8 cellular contexts compared by ENCODE assay signal in genomic region chr10:87734987-87735827, GRCh38.
DNase-seq lines count a peak whose midpoint lies in the region; ATAC-seq and TF ChIP-seq lines count a peak whose summit lies in the region.

No MANE protein-coding gene starts in this region.

- TF ChIP-seq CTCF in HEK293 (tag by site-specific recombination; IDR thresholded peaks at IDR 0.05) (peak; percentile 49; the same call in 1 of the 2 replicates), OCI-LY7 (conservative IDR thresholded peaks at IDR 0.05; ENCODE audit: low read length) (peak; percentile 92), right lobe of liver (IDR thresholded peaks at IDR 0.05) (peak; percentile 68 to 80 (median 71)), uterus (IDR thresholded peaks at IDR 0.05) (peak; percentile 67 to 80 (median 68))

- no TSS peak for BruUV-seq in OCI-LY7 (replicated peaks; lab: Mats Ljungman, UMichigan)

- H3K4me1 ChIP-seq in HEK293 (ENCODE audit: control insufficient read depth, insufficient read depth, low read length) (peaks cover 5% of the 10 kb centered on the region; the same call in 1 of the 2 replicates), OCI-LY7 (ENCODE audit: insufficient read depth, low read length, poor library complexity, severe bottlenecking) (no peaks in the 10 kb centered on the region), right lobe of liver (peaks cover 0 to under 1% (median 0%) of the 10 kb centered on the region in 4 donors), uterus (no peaks in the 10 kb centered on the region)

- no peak for TF ChIP-seq POLR2A in right lobe of liver (IDR thresholded peaks at IDR 0.05)
- no peak for TF ChIP-seq POLR2A in uterus (IDR thresholded peaks at IDR 0.05)

- no peaks in the 10 kb centered on the region for H3K79me2 ChIP-seq in OCI-LY7 (ENCODE audit: insufficient read depth, low read depth, low read length)

- no peak overlapping the region for H2AFZ ChIP-seq in OCI-LY7 (ENCODE audit: low read length)

- peak; percentile 73 to 88 (median 78) for ATAC-seq in right lobe of liver
- ATAC-seq in GM19452 (IDR thresholded peaks at IDR 0.05; ENCODE audit: unreplicated experiment): no peak
- ATAC-seq in T-cell (replicated peaks in 1 of 4): no peak

- H3K9me3 ChIP-seq in HEK293 (ENCODE audit: control insufficient read depth, insufficient read depth, low read depth, low read length) (no peaks in the 10 kb centered on the region), OCI-LY7 (ENCODE audit: low read length) (no peaks in the 10 kb centered on the region), right lobe of liver (no peaks in the 10 kb centered on the region), uterus (no peaks in the 10 kb centered on the region)

- peak; percentile 58 for DNase-seq in DMS53 (lab: John Stamatoyannopoulos, UW)
- peak; percentile 61 for DNase-seq in OCI-LY7 (ENCODE audit: low spot score)
- DNase-seq in dermis microvascular lymphatic vessel endothelial cell (ENCODE audit: low read depth in 2 of 2): peak; percentile 46 to 56
- DNase-seq in right lobe of liver: no peak
- peak; percentile 19 to 34 for DNase-seq in uterus
- DNase-seq in T-cell: no peak

- CTCF ChIA-PET in HEK293 (lab: Yijun Ruan, JAX): interaction anchor here (0.5 to 3.8 kb wide), 24 partner anchors 10 to 1808 kb away, joined by 3 to 20 read pairs (median 4); no protein-coding TSS in a partner anchor
- CTCF ChIA-PET in OCI-LY7 (lab: Charles Lee; ENCODE audit: unreplicated experiment): no interaction called here
- CTCF ChIA-PET in T-cell (lab: Charles Lee): interaction anchor here (0.6 to 0.7 kb wide), 3 partner anchors 84 to 1508 kb away, joined by 5 to 8 read pairs (median 7); no protein-coding TSS in a partner anchor

- no peak overlapping the region for H3K27ac ChIP-seq in HEK293 (ENCODE audit: extremely low read depth, low read depth, low read length)
- H3K27ac ChIP-seq in OCI-LY7 (ENCODE audit: low read depth, low read length, poor library complexity, severe bottlenecking): no peak overlapping the region
- peak overlapping the region in 1 of 3 donors; percentile 7 for H3K27ac ChIP-seq in right lobe of liver
- no peak overlapping the region for H3K27ac ChIP-seq in uterus

- no peaks in the 10 kb centered on the region for H3K36me3 Mint-ChIP-seq in T-cell

- WGBS in right lobe of liver (ENCODE audit: insufficient coverage, low coverage, low lambda C conversion rate, missing lambda C conversion rate): 29% methylated on average over 7 of the region's 7 CpGs

- H3K27me3 ChIP-seq in right lobe of liver (no peaks in the 10 kb centered on the region), uterus (no peaks in the 10 kb centered on the region)

- H3K4me2 ChIP-seq in OCI-LY7 (ENCODE audit: low read length): no peak overlapping the region

- POLR2A ChIA-PET in HEK293 (lab: Yijun Ruan, JAX): no interaction called here
- POLR2A ChIA-PET in OCI-LY7 (lab: Charles Lee): interaction anchor here (0.6 to 0.9 kb wide), 4 partner anchors 61 to 825 kb away, joined by 3 to 5 read pairs (median 4); no protein-coding TSS in a partner anchor
- POLR2A ChIA-PET in T-cell (lab: Charles Lee): no interaction called here

- H3K4me3 ChIP-seq in HEK293 (ENCODE audit: low read depth, low read length) (no peak overlapping the region), OCI-LY7 (ENCODE audit: low read depth, low read length, poor library complexity, severe bottlenecking) (no peak overlapping the region), right lobe of liver (no peak overlapping the region), uterus (no peak overlapping the region)

- H3K9me2 ChIP-seq in OCI-LY7 (ENCODE audit: insufficient read depth, low read length): no peaks in the 10 kb centered on the region

- no peak overlapping the region for H3K27ac Mint-ChIP-seq in T-cell

- intact Hi-C loops in OCI-LY7 (cut with micrococcal nuclease; ENCODE audit: unreplicated experiment): loop anchor here (1.0 kb wide), 2 partner anchors 79 to 202 kb away; no protein-coding TSS in a partner anchor
- intact Hi-C loops in right lobe of liver (cut with DNase I): loop anchor here in 1 of 2 donors (10.0 kb wide), 1 partner anchor 90 kb away; no protein-coding TSS in a partner anchor
- intact Hi-C loops in uterus (cut with DNase I; ENCODE audit: low total_unique reads): no loop called here

- no peaks in the 10 kb centered on the region for H3K4me1 Mint-ChIP-seq in T-cell

- H3K36me3 ChIP-seq in HEK293 (ENCODE audit: control insufficient read depth in 2 of 2, insufficient read depth in 1 of 2, low read length in 2 of 2) (no peaks in the 10 kb centered on the region), OCI-LY7 (ENCODE audit: insufficient read depth, low read length) (no peaks in the 10 kb centered on the region), right lobe of liver (peaks cover 0 to 21% (median 2%) of the 10 kb centered on the region in 4 donors), uterus (no peaks in the 10 kb centered on the region)

- no peaks in the 10 kb centered on the region for H3K9me3 Mint-ChIP-seq in T-cell

- peaks cover 29 to 35% of the 10 kb centered on the region in 2 donors for H3K27me3 Mint-ChIP-seq in T-cell

- no peak overlapping the region for H3K4me3 Mint-ChIP-seq in T-cell

- no peaks in the 10 kb centered on the region for H4K20me1 ChIP-seq in OCI-LY7 (ENCODE audit: insufficient read depth, low read length)

TF ChIP-seq in HEK293, 187 proteins besides CTCF, POLR2A, EP300 and RAD21 (continues in another document):
- TF ChIP-seq ZSCAN30 (tag by site-specific recombination; IDR thresholded peaks at IDR 0.05) (peak; percentile 10; the same call in 1 of the 2 replicates), ZSCAN5A (tag by site-specific recombination; IDR thresholded peaks at IDR 0.05) (no peak), ZNF660 (tag by site-specific recombination; IDR thresholded peaks at IDR 0.05) (peak; percentile 86), ZNF658 (tag by site-specific recombination; IDR thresholded peaks at IDR 0.05) (no peak), ZNF621 (tag by site-specific recombination; IDR thresholded peaks at IDR 0.05) (no peak), ZBTB20 (tag by site-specific recombination; IDR thresholded peaks at IDR 0.05) (no peak), ZIC2 (tag by site-specific recombination; IDR thresholded peaks at IDR 0.05) (peak; percentile 53), KLF10 (tag by site-specific recombination; IDR thresholded peaks at IDR 0.05) (0 out of 2 replicates have a peak, but pooled peaks have one; percentile 14), ZNF558 (tag by site-specific recombination; IDR thresholded peaks at IDR 0.05) (no peak), MZF1 (tag by site-specific recombination; IDR thresholded peaks at IDR 0.05; ENCODE audit: borderline replicate concordance) (peak; percentile 68; the same call in 1 of the 2 replicates), ZNF335 (tag by site-specific recombination; conservative IDR thresholded peaks at IDR 0.05) (no peak), ZNF510 (tag by site-specific recombination; IDR thresholded peaks at IDR 0.05; ENCODE audit: insufficient replicate concordance) (no peak), ZNF37A (tag by site-specific recombination; IDR thresholded peaks at IDR 0.05) (no peak), ZNF398 (tag by site-specific recombination; IDR thresholded peaks at IDR 0.05) (no peak), ZNF214 (tag by site-specific recombination; IDR thresholded peaks at IDR 0.05; ENCODE audit: borderline replicate concordance) (no peak), INSM2 (tag by site-specific recombination; IDR thresholded peaks at IDR 0.05) (no peak), ZNF664 (tag by site-specific recombination; IDR thresholded peaks at IDR 0.05) (no peak), ZNF366 (tag by site-specific recombination; conservative IDR thresholded peaks at IDR 0.05) (0 out of 2 replicates have a peak, but pooled peaks have one; percentile 22), KLF9 (tag by site-specific recombination; IDR thresholded peaks at IDR 0.05; ENCODE audit: low read depth) (peak; percentile 38; the same call in 1 of the 2 replicates), ZNF654 (tag by site-specific recombination; IDR thresholded peaks at IDR 0.05; ENCODE audit: low read depth) (peak; percentile 86)

Comparison
In these comparisons a context has a peak if more than half of its experiments do, and no peak if none do; other contexts are left out.
1. DNase-seq: peak in DMS53 (single experiment), OCI-LY7 (single experiment), dermis microvascular lymphatic vessel endothelial cell (2 of 2) and uterus (2 of 2); none in right lobe of liver (0 of 3) and T-cell (0 of 34).
2. ATAC-seq: peak in right lobe of liver (4 of 4); none in GM19452 (single experiment) and T-cell (0 of 4).
3. Peak in every context shown above with its lines, with median percentiles within 50 percentile points of each other: CTCF ChIP-seq.